Comparison of ENCODE assay signal across 1 cellular context in the genomic region with DNA sequence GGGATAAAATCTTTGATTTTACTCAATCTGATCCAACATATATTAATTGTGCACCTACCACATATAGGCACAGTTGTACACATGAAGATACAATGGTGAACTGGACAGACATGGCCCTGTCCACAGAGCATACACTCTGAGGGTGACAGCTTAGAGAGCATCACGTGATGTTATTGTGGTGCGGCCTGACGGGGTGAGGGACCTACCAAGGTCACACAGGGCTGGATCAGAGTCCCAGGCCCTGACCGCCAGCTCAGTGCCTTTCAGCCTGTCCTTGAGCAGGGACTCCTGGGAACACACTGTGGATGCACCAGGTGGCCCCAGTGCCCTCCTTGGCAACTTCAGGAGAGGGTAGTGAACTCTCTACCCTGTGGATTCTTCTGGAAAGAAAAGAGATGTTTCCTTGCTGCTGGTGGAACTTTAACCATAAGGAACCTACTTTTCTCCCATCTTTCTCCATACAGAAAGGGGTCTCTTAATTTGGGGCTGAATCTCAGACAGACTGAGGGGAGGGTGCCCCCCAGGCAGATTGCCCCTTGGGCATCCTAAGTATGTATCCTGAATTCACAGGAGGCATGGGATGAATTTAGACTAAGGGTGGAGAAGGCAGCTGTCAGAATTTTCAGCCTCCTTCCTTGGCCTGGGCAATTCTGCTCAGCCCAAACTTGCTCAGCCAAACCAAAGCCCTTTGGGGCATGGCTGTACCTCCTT.
TF ChIP-seq lines count a peak whose summit lies in the region.

No MANE protein-coding gene starts in this region.

TF ChIP-seq in HepG2, 621 proteins besides CTCF, POLR2A, EP300 and RAD21 (continued from another document and continues in another):
- peak; percentile 76 for TF ChIP-seq ZNF724P (CRISPR knock-in tag; IDR thresholded peaks at IDR 0.05; ENCODE audit: borderline replicate concordance)
- TF ChIP-seq RAD51 (IDR thresholded peaks at IDR 0.05; ENCODE audit: borderline replicate concordance) = peak; percentile 97
- TF ChIP-seq, protein P1, sequence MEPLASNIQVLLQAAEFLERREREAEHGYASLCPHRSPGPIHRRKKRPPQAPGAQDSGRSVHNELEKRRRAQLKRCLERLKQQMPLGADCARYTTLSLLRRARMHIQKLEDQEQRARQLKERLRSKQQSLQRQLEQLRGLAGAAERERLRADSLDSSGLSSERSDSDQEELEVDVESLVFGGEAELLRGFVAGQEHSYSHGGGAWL (CRISPR knock-in tag; IDR thresholded peaks at IDR 0.05) = 0 out of 2 replicates have a peak, but pooled peaks have one; percentile 69
- TF ChIP-seq, protein P2, sequence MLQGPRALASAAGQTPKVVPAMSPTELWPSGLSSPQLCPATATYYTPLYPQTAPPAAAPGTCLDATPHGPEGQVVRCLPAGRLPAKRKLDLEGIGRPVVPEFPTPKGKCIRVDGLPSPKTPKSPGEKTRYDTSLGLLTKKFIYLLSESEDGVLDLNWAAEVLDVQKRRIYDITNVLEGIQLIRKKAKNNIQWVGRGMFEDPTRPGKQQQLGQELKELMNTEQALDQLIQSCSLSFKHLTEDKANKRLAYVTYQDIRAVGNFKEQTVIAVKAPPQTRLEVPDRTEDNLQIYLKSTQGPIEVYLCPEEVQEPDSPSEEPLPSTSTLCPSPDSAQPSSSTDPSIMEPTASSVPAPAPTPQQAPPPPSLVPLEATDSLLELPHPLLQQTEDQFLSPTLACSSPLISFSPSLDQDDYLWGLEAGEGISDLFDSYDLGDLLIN (CRISPR knock-in tag; IDR thresholded peaks at IDR 0.05; ENCODE audit: borderline replicate concordance) = peak; percentile 24; the same call in 1 of the 2 replicates
- peak; percentile 90 for TF ChIP-seq CBX5 (CRISPR knock-in tag; IDR thresholded peaks at IDR 0.05; ENCODE audit: borderline replicate concordance)
- TF ChIP-seq, protein P3, sequence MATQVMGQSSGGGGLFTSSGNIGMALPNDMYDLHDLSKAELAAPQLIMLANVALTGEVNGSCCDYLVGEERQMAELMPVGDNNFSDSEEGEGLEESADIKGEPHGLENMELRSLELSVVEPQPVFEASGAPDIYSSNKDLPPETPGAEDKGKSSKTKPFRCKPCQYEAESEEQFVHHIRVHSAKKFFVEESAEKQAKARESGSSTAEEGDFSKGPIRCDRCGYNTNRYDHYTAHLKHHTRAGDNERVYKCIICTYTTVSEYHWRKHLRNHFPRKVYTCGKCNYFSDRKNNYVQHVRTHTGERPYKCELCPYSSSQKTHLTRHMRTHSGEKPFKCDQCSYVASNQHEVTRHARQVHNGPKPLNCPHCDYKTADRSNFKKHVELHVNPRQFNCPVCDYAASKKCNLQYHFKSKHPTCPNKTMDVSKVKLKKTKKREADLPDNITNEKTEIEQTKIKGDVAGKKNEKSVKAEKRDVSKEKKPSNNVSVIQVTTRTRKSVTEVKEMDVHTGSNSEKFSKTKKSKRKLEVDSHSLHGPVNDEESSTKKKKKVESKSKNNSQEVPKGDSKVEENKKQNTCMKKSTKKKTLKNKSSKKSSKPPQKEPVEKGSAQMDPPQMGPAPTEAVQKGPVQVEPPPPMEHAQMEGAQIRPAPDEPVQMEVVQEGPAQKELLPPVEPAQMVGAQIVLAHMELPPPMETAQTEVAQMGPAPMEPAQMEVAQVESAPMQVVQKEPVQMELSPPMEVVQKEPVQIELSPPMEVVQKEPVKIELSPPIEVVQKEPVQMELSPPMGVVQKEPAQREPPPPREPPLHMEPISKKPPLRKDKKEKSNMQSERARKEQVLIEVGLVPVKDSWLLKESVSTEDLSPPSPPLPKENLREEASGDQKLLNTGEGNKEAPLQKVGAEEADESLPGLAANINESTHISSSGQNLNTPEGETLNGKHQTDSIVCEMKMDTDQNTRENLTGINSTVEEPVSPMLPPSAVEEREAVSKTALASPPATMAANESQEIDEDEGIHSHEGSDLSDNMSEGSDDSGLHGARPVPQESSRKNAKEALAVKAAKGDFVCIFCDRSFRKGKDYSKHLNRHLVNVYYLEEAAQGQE (IDR thresholded peaks at IDR 0.05; ENCODE audit: borderline replicate concordance in 1 of 2, low read depth in 1 of 2, low read length in 2 of 2) = peak in 1 of 2 experiments; percentile 48; a peak in 1 of 4 replicates
- TF ChIP-seq MYC (CRISPR knock-in tag; IDR thresholded peaks at IDR 0.05; ENCODE audit: borderline replicate concordance) = peak; percentile 77; the same call in 1 of the 2 replicates
- TF ChIP-seq RELA (CRISPR knock-in tag; IDR thresholded peaks at IDR 0.05) = no peak
- no peak for TF ChIP-seq ZNF781 (CRISPR knock-in tag; IDR thresholded peaks at IDR 0.05; ENCODE audit: borderline replicate concordance, not compliant biosample characterization)
- no peak for TF ChIP-seq SMYD3 (CRISPR knock-in tag; IDR thresholded peaks at IDR 0.05)
- TF ChIP-seq ZNF460 (CRISPR knock-in tag; IDR thresholded peaks at IDR 0.05; ENCODE audit: borderline replicate concordance) = peak; percentile 23; the same call in 1 of the 2 replicates
- TF ChIP-seq, protein P4, sequence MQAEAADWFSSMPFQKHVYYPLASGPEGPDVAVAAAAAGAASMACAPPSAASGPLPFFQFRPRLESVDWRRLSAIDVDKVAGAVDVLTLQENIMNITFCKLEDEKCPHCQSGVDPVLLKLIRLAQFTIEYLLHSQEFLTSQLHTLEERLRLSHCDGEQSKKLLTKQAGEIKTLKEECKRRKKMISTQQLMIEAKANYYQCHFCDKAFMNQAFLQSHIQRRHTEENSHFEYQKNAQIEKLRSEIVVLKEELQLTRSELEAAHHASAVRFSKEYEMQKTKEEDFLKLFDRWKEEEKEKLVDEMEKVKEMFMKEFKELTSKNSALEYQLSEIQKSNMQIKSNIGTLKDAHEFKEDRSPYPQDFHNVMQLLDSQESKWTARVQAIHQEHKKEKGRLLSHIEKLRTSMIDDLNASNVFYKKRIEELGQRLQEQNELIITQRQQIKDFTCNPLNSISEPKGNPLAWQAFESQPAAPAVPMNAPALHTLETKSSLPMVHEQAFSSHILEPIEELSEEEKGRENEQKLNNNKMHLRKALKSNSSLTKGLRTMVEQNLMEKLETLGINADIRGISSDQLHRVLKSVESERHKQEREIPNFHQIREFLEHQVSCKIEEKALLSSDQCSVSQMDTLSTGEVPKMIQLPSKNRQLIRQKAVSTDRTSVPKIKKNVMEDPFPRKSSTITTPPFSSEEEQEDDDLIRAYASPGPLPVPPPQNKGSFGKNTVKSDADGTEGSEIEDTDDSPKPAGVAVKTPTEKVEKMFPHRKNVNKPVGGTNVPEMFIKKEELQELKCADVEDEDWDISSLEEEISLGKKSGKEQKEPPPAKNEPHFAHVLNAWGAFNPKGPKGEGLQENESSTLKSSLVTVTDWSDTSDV (CRISPR knock-in tag; IDR thresholded peaks at IDR 0.05) = no peak
- TF ChIP-seq KDM6A (CRISPR knock-in tag; IDR thresholded peaks at IDR 0.05; ENCODE audit: low read depth) = peak; percentile 88
- TF ChIP-seq ESRRA (CRISPR knock-in tag; IDR thresholded peaks at IDR 0.05; ENCODE audit: low read depth) = peak; percentile 100
- TF ChIP-seq, protein P5, sequence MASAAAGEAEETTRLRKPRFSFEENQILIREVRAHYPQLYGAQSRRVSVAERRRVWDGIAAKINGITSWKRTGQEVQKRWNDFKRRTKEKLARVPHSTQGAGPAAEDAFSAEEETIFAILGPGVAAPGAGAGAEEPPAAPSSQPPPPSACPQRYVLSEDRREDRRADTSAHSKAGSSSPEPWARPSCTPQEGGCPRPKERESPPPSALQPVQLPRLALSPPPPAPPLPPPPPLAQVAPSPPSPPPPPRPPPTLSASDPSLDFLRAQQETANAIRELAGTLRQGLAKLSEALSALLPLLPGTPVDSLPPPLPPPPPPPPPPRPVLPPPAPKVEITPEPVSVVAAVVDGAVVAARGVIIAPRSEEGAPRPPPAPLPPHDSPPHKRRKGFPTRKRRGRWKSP (CRISPR knock-in tag; IDR thresholded peaks at IDR 0.05) = no peak; the same call in 1 of the 2 replicates
- TF ChIP-seq ZNF256 (CRISPR knock-in tag; conservative IDR thresholded peaks at IDR 0.05) = no peak
- peak; percentile 90 for TF ChIP-seq ZSCAN31 (CRISPR knock-in tag; IDR thresholded peaks at IDR 0.05; ENCODE audit: low read depth)
- TF ChIP-seq ZNF207 (IDR thresholded peaks at IDR 0.05; ENCODE audit: borderline replicate concordance) = 0 out of 2 replicates have a peak, but pooled peaks have one; percentile 33
- TF ChIP-seq HOXA3 (CRISPR knock-in tag; IDR thresholded peaks at IDR 0.05) = peak; percentile 91
- TF ChIP-seq, protein P6, sequence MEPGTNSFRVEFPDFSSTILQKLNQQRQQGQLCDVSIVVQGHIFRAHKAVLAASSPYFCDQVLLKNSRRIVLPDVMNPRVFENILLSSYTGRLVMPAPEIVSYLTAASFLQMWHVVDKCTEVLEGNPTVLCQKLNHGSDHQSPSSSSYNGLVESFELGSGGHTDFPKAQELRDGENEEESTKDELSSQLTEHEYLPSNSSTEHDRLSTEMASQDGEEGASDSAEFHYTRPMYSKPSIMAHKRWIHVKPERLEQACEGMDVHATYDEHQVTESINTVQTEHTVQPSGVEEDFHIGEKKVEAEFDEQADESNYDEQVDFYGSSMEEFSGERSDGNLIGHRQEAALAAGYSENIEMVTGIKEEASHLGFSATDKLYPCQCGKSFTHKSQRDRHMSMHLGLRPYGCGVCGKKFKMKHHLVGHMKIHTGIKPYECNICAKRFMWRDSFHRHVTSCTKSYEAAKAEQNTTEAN (CRISPR knock-in tag; conservative IDR thresholded peaks at IDR 0.05) = no peak
- peak; percentile 89 for TF ChIP-seq ELF3 (CRISPR knock-in tag; IDR thresholded peaks at IDR 0.05)
- TF ChIP-seq ZNF12 (CRISPR knock-in tag; IDR thresholded peaks at IDR 0.05) = 0 out of 2 replicates have a peak, but pooled peaks have one; percentile 42
- TF ChIP-seq, protein P7, sequence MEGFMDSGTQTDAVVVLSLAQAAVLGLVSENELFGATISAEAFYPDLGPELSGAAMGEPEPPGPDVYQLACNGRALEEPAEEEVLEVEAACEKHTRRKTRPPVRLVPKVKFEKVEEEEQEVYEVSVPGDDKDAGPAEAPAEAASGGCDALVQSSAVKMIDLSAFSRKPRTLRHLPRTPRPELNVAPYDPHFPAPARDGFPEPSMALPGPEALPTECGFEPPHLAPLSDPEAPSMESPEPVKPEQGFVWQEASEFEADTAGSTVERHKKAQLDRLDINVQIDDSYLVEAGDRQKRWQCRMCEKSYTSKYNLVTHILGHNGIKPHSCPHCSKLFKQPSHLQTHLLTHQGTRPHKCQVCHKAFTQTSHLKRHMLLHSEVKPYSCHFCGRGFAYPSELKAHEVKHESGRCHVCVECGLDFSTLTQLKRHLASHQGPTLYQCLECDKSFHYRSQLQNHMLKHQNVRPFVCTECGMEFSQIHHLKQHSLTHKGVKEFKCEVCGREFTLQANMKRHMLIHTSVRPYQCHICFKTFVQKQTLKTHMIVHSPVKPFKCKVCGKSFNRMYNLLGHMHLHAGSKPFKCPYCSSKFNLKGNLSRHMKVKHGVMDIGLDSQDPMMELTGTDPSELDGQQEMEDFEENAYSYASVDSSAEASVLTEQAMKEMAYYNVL (CRISPR knock-in tag; IDR thresholded peaks at IDR 0.05; ENCODE audit: borderline replicate concordance) = 0 out of 2 replicates have a peak, but pooled peaks have one; percentile 70
- peak; percentile 94 for TF ChIP-seq HDAC1 (CRISPR knock-in tag; IDR thresholded peaks at IDR 0.05)
- TF ChIP-seq, protein P8, sequence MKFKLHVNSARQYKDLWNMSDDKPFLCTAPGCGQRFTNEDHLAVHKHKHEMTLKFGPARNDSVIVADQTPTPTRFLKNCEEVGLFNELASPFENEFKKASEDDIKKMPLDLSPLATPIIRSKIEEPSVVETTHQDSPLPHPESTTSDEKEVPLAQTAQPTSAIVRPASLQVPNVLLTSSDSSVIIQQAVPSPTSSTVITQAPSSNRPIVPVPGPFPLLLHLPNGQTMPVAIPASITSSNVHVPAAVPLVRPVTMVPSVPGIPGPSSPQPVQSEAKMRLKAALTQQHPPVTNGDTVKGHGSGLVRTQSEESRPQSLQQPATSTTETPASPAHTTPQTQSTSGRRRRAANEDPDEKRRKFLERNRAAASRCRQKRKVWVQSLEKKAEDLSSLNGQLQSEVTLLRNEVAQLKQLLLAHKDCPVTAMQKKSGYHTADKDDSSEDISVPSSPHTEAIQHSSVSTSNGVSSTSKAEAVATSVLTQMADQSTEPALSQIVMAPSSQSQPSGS (CRISPR knock-in tag; IDR thresholded peaks at IDR 0.05) = peak; percentile 83
- TF ChIP-seq, protein P9, sequence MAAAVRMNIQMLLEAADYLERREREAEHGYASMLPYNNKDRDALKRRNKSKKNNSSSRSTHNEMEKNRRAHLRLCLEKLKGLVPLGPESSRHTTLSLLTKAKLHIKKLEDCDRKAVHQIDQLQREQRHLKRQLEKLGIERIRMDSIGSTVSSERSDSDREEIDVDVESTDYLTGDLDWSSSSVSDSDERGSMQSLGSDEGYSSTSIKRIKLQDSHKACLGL (CRISPR knock-in tag; IDR thresholded peaks at IDR 0.05) = peak; percentile 61; the same call in 1 of the 2 replicates
- peak; percentile 88; the same call in 1 of the 2 replicates for TF ChIP-seq ZSCAN9 (CRISPR knock-in tag; IDR thresholded peaks at IDR 0.05; ENCODE audit: borderline replicate concordance)
- TF ChIP-seq ZNF335 (CRISPR knock-in tag; IDR thresholded peaks at IDR 0.05) = peak; percentile 48; the same call in 1 of the 2 replicates
- 0 out of 2 replicates have a peak, but pooled peaks have one; percentile 68 for TF ChIP-seq ZNF333 (CRISPR knock-in tag; IDR thresholded peaks at IDR 0.05; ENCODE audit: borderline replicate concordance)
- TF ChIP-seq PPARG (CRISPR knock-in tag; conservative IDR thresholded peaks at IDR 0.05) = peak; percentile 66; the same call in 1 of the 2 replicates
- TF ChIP-seq RBM22 (optimal IDR thresholded peaks at IDR 0.05; ENCODE audit: low read length) = no peak
- 0 out of 2 replicates have a peak, but pooled peaks have one; percentile 66 for TF ChIP-seq CHD4 (IDR thresholded peaks at IDR 0.05; ENCODE audit: borderline replicate concordance, low read length)
- TF ChIP-seq SKI (IDR thresholded peaks at IDR 0.05; ENCODE audit: partially characterized antibody) = peak; percentile 89
- TF ChIP-seq, protein P10, sequence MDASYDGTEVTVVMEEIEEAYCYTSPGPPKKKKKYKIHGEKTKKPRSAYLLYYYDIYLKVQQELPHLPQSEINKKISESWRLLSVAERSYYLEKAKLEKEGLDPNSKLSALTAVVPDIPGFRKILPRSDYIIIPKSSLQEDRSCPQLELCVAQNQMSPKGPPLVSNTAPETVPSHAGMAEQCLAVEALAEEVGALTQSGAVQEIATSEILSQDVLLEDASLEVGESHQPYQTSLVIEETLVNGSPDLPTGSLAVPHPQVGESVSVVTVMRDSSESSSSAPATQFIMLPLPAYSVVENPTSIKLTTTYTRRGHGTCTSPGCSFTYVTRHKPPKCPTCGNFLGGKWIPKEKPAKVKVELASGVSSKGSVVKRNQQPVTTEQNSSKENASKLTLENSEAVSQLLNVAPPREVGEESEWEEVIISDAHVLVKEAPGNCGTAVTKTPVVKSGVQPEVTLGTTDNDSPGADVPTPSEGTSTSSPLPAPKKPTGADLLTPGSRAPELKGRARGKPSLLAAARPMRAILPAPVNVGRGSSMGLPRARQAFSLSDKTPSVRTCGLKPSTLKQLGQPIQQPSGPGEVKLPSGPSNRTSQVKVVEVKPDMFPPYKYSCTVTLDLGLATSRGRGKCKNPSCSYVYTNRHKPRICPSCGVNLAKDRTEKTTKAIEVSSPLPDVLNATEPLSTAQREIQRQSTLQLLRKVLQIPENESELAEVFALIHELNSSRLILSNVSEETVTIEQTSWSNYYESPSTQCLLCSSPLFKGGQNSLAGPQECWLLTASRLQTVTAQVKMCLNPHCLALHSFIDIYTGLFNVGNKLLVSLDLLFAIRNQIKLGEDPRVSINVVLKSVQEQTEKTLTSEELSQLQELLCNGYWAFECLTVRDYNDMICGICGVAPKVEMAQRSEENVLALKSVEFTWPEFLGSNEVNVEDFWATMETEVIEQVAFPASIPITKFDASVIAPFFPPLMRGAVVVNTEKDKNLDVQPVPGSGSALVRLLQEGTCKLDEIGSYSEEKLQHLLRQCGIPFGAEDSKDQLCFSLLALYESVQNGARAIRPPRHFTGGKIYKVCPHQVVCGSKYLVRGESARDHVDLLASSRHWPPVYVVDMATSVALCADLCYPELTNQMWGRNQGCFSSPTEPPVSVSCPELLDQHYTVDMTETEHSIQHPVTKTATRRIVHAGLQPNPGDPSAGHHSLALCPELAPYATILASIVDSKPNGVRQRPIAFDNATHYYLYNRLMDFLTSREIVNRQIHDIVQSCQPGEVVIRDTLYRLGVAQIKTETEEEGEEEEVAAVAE (CRISPR knock-in tag; IDR thresholded peaks at IDR 0.05; ENCODE audit: borderline replicate concordance) = peak; percentile 95; the same call in 1 of the 2 replicates
